Comparison of ENCODE assay signal across 8 cellular contexts in genomic region chr16:30609002-30609927, GRCh38. TPM values are rescaled to one million over a fixed set of nuclear protein-coding genes. Genes with fewer than 3 reads are reported as not detected.
DNase-seq lines count a peak whose midpoint lies in the region; ATAC-seq and TF ChIP-seq lines count a peak whose summit lies in the region.

No MANE protein-coding gene starts in this region.

- H2AFZ ChIP-seq in neural progenitor cell (replicated peaks): peak overlapping the region; percentile 90

- peak overlapping the region; percentile 93 for H3K4me3 Mint-ChIP-seq in neural progenitor cell

- H3K4me3 ChIP-seq in neural progenitor cell (peak overlapping the region; percentile 89), uterus (peak overlapping the region; percentile 71 to 86)

- peak; percentile 26 for ATAC-seq in HG02678 (IDR thresholded peaks at IDR 0.05; ENCODE audit: unreplicated experiment)

- H3K27ac ChIP-seq in neural progenitor cell (peak overlapping the region; percentile 64), uterus (peak overlapping the region; percentile 86 to 93)

- H3K27me3 ChIP-seq in neural progenitor cell (no peaks in the 10 kb centered on the region), uterus (no peaks in the 10 kb centered on the region)

- peaks cover 31% of the 10 kb centered on the region for H3K79me2 ChIP-seq in neural progenitor cell (ENCODE audit: low read depth)

- no peaks in the 10 kb centered on the region for H3K9me3 ChIP-seq in neural progenitor cell (ENCODE audit: low read depth)
- no peaks in the 10 kb centered on the region for H3K9me3 ChIP-seq in uterus

- H3K36me3 ChIP-seq in neural progenitor cell (no peaks in the 10 kb centered on the region), uterus (no peaks in the 10 kb centered on the region)

- H3K9ac ChIP-seq in neural progenitor cell: peak overlapping the region; percentile 88

- no peaks in the 10 kb centered on the region for H4K20me1 ChIP-seq in neural progenitor cell (ENCODE audit: low read depth)

- intact Hi-C loops in uterus (cut with DNase I; ENCODE audit: low total_unique reads): no loop called here

- H3K9me3 Mint-ChIP-seq in neural progenitor cell: no peaks in the 10 kb centered on the region

- peaks cover 5% of the 10 kb centered on the region for H3K4me1 Mint-ChIP-seq in neural progenitor cell

- no peak for TF ChIP-seq POLR2A in uterus (IDR thresholded peaks at IDR 0.05)

- H3K4me1 ChIP-seq in neural progenitor cell: no peaks in the 10 kb centered on the region
- no peaks in the 10 kb centered on the region for H3K4me1 ChIP-seq in uterus

- H3F3A ChIP-seq in neural progenitor cell (ENCODE audit: low read depth): peaks cover 13% of the 10 kb centered on the region

- H3K4me2 ChIP-seq in neural progenitor cell: peak overlapping the region; percentile 84

- H3K27ac Mint-ChIP-seq in neural progenitor cell: peak overlapping the region; percentile 84

- H3K27me3 Mint-ChIP-seq in neural progenitor cell (ENCODE audit: insufficient read depth, low read depth): peaks cover 5% of the 10 kb centered on the region

- no peak for TF ChIP-seq CTCF in neural progenitor cell (IDR thresholded peaks at IDR 0.05)
- peak in 2 of 4 experiments; percentile 2 to 4 for TF ChIP-seq CTCF in uterus (IDR thresholded peaks at IDR 0.05)

- H3K36me3 Mint-ChIP-seq in neural progenitor cell: peaks cover 8% of the 10 kb centered on the region

- DNase-seq in NCI-H1417 (lab: John Stamatoyannopoulos, UW) (peak in 2 of 3 experiments; percentile 80 to 87), NCI-H1417 treated with DMSO at 0.1 percent for 48 hours (lab: John Stamatoyannopoulos, UW) (no peak), NCI-H2227 treated with DMSO at 0.1 percent for 48 hours (lab: John Stamatoyannopoulos, UW) (peak; percentile 41), foreskin melanocyte (peak; percentile 14), neural progenitor cell (ENCODE audit: low spot score) (peak; percentile 31), uterus (peak; percentile 47 to 58)
- peak; percentile 28 for DNase-seq in activated T-helper 9 cell treated with anti-CD3 and anti-CD28 coated beads, Interleukin-2, amount 50 U/mL, for 16 hours (ENCODE audit: low read depth)

RNA-seq across cellular contexts. Expression of gene ZNF689, which starts 0.9 kb away (rescaled TPM):
- total RNA-seq in neural progenitor cell (ENCODE audit: low replicate concordance): 9.2 and 15.3 TPM in 2 replicates
- total RNA-seq in uterus: 10 to 100 TPM in 1 of 4 donors, 1 to 10 TPM in 3; 3.1 to 11.5 (median 7.0) TPM

RNA-seq across cellular contexts. Expression of gene ZNF785, which starts 23.8 kb away (rescaled TPM):
- 17.8 and 19.5 TPM in 2 replicates for total RNA-seq in neural progenitor cell (ENCODE audit: low replicate concordance)
- 10 to 100 TPM in 2 of 4 donors, 1 to 10 TPM in 2; 6.8 to 37.4 (median 15.2) TPM for total RNA-seq in uterus

RNA-seq across cellular contexts. Expression of gene ZNF688, which starts 37.8 kb away (rescaled TPM):
- total RNA-seq in neural progenitor cell (ENCODE audit: low replicate concordance): 3.6 and 6.2 TPM in 2 replicates
- total RNA-seq in uterus: 10 to 100 TPM in 3 of 4 donors, 1 to 10 TPM in 1; 9.6 to 27.1 (median 12.5) TPM

RNA-seq across cellular contexts. Expression of gene PRR14, which starts 41.5 kb away (rescaled TPM):
- total RNA-seq in neural progenitor cell (ENCODE audit: low replicate concordance) (3.5 and 14.6 TPM in 2 replicates), uterus (10 to 100 TPM in 2 of 4 donors, 1 to 10 TPM in 2; 1.0 to 82.4 (median 10.0) TPM)

RNA-seq across cellular contexts. Expression of gene FBRS, which starts 49.0 kb away (rescaled TPM):
- total RNA-seq in neural progenitor cell (ENCODE audit: low replicate concordance): 3.6 and 20.5 TPM in 2 replicates
- 10 to 100 TPM in 2 of 4 donors, 1 to 10 TPM in 2; 8.5 to 78.4 (median 16.5) TPM for total RNA-seq in uterus
